ENCODE assay signal across 8 cellular contexts in genomic region chr2:105399207-105399861, GRCh38. TPM values are rescaled to one million over a fixed set of nuclear protein-coding genes. Genes with fewer than 3 reads are reported as not detected.
A peak's percentile ranks its signal among the peaks of the same experiment; 100 is the strongest.
DNase-seq lines count a peak whose midpoint lies in the region; ATAC-seq and TF ChIP-seq lines count a peak whose summit lies in the region.

No MANE protein-coding gene starts in this region.

- H3K9me3 Mint-ChIP-seq in stimulated activated naive CD8-positive, alpha-beta T cell treated with anti-CD3 and anti-CD28 coated beads, Interleukin-15, amount 100 ng/mL, for 72 hours = no peaks in the 10 kb centered on the region
- H3K9me3 Mint-ChIP-seq in mesothelial cell of epicardium = no peaks in the 10 kb centered on the region

- peak overlapping the region; percentile 100 for H3K4me3 ChIP-seq in choroid plexus epithelial cell (ENCODE audit: low read depth, low read length)

- TF ChIP-seq CTCF in choroid plexus epithelial cell (conservative IDR thresholded peaks at IDR 0.05; ENCODE audit: low read depth, low read length) (no peak), mesothelial cell of epicardium (IDR thresholded peaks at IDR 0.05; ENCODE audit: unreplicated experiment) (no peak)

- H3K27me3 Mint-ChIP-seq in stimulated activated naive CD8-positive, alpha-beta T cell treated with anti-CD3 and anti-CD28 coated beads, Interleukin-15, amount 100 ng/mL, for 72 hours = peaks cover 17% of the 10 kb centered on the region
- H3K27me3 Mint-ChIP-seq in mesothelial cell of epicardium (ENCODE audit: low read depth) = no peaks in the 10 kb centered on the region

- no peak for ATAC-seq in stimulated activated naive CD8-positive, alpha-beta T cell treated with anti-CD3 and anti-CD28 coated beads, Interleukin-15, amount 100 ng/mL, for 72 hours
- no peak for ATAC-seq in stimulated activated naive CD8-positive, alpha-beta T cell treated with anti-CD3 and anti-CD28 coated beads, Interleukin-15, Interleukin-2, amounts not matched to agents 100 U/mL and 50 U/mL, for 24 hours

- peaks cover 8% of the 10 kb centered on the region for H3K4me1 Mint-ChIP-seq in stimulated activated naive CD8-positive, alpha-beta T cell treated with anti-CD3 and anti-CD28 coated beads, Interleukin-15, amount 100 ng/mL, for 72 hours
- H3K4me1 Mint-ChIP-seq in mesothelial cell of epicardium = peaks cover 42% of the 10 kb centered on the region

- H3K4me3 Mint-ChIP-seq in stimulated activated naive CD8-positive, alpha-beta T cell treated with anti-CD3 and anti-CD28 coated beads, Interleukin-15, amount 100 ng/mL, for 72 hours = peak overlapping the region; percentile 82 to 92
- peak overlapping the region; percentile 52 for H3K4me3 Mint-ChIP-seq in mesothelial cell of epicardium

- H3K36me3 Mint-ChIP-seq in mesothelial cell of epicardium = peaks cover 6% of the 10 kb centered on the region

- no peak for DNase-seq in stimulated activated naive CD8-positive, alpha-beta T cell treated with anti-CD3 and anti-CD28 coated beads, Interleukin-15, amount 100 ng/mL, for 72 hours
- no peak for DNase-seq in stimulated activated naive CD8-positive, alpha-beta T cell treated with anti-CD3 and anti-CD28 coated beads, Interleukin-15, Interleukin-2, amounts not matched to agents 100 U/mL and 50 U/mL, for 24 hours
- DNase-seq in choroid plexus epithelial cell (ENCODE audit: low read depth) (no peak), mesothelial cell of epicardium (ENCODE audit: low spot score in 2 of 2, unreplicated experiment in 2 of 2) (no peak), cerebellum (ENCODE audit: low spot score) (no peak), GM19238 (ENCODE audit: insufficient read length, low spot score) (no peak), GOT3 (lab: John Stamatoyannopoulos, UW) (no peak)
- no peak for DNase-seq in effector CD4-positive, alpha-beta T cell

- no peak overlapping the region for H3K27ac Mint-ChIP-seq in stimulated activated naive CD8-positive, alpha-beta T cell treated with anti-CD3 and anti-CD28 coated beads, Interleukin-15, amount 100 ng/mL, for 72 hours
- peak overlapping the region; percentile 47 for H3K27ac Mint-ChIP-seq in mesothelial cell of epicardium

RNA-seq across cellular contexts. Expression of gene FHL2, which starts 0.5 kb away (rescaled TPM):
- total RNA-seq in mesothelial cell of epicardium = 32.3 to 37.9 TPM (median 36.4 TPM) in 3 replicates
- 2.5 TPM for total RNA-seq in cerebellum
